ENCODE assay signal across 14 cellular contexts in the genomic region with DNA sequence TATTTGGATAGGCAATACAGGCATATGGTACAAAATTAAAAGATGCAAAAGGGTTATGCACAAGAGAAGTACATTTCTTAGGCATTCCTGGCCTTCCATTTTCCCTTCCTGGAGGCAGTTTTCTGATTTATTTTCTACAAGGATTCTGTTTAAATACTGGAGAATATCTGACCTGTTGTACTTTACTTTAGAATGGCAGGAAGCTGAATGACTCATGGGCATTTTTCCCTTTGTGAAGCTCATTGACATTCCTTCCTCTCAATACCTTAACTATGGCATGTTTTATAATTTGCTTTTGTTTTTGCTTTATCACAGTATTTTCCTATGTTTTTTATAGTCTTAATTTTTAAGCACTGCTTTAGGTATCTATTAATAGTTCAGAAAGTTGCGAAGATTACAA.
DNase-seq lines count a peak whose midpoint lies in the region; TF ChIP-seq lines count a peak whose summit lies in the region.
"Had no signal": no experiment of that assay in that cellular context is flagged by ENCODE, and none has a peak within 500 bp of the region (broad histone marks: within the 10 kb centered on the region; RNA-seq: fewer than 3 reads in every experiment).

No MANE protein-coding gene starts in this region.

- H3K27me3 Mint-ChIP-seq in activated naive CD4-positive, alpha-beta T cell treated with anti-CD3 and anti-CD28 coated beads, Interleukin-2, amount 50 U/mL, for 24 hours, result no peaks in the 10 kb centered on the region

- H3K36me3 Mint-ChIP-seq in activated naive CD4-positive, alpha-beta T cell treated with anti-CD3 and anti-CD28 coated beads, Interleukin-2, amount 50 U/mL, for 24 hours, result peaks cover 4% of the 10 kb centered on the region

- no peak overlapping the region for H3K4me3 Mint-ChIP-seq in activated naive CD4-positive, alpha-beta T cell treated with anti-CD3 and anti-CD28 coated beads, Interleukin-2, amount 50 U/mL, for 24 hours
- H3K4me3 Mint-ChIP-seq: activated T-helper 1 cell treated with anti-CD3 and anti-CD28 coated beads, Interleukin-12 subunit alpha, Interleukin-12 subunit beta, Interleukin-2, Interleukin-4 antibody, amounts not matched to agents 30 ng/mL and 10 ng/mL and 1 ng/mL, durations not matched to agents 14 hours and 24 hours and 36 hours had no signal

- H3K4me1 Mint-ChIP-seq in activated naive CD4-positive, alpha-beta T cell treated with anti-CD3 and anti-CD28 coated beads, Interleukin-2, amount 50 U/mL, for 24 hours, result peaks cover 62% of the 10 kb centered on the region

- H3K4me3 ChIP-seq in astrocyte of the cerebellum (ENCODE audit: low read depth, low read length), result no peak overlapping the region
- no peak overlapping the region for H3K4me3 ChIP-seq in kidney epithelial cell (ENCODE audit: low read depth, low read length)
- H3K4me3 ChIP-seq: colonic mucosa had no signal

- no peak for TF ChIP-seq CTCF in astrocyte of the cerebellum (IDR thresholded peaks at IDR 0.05; ENCODE audit: low read depth, low read length, missing control alignments)
- no peak for TF ChIP-seq CTCF in kidney epithelial cell (IDR thresholded peaks at IDR 0.05; ENCODE audit: insufficient read depth, low read length, poor library complexity, severe bottlenecking)

- H3K36me3 ChIP-seq in kidney epithelial cell (ENCODE audit: control insufficient read depth, insufficient read depth, low read length), result no peaks in the 10 kb centered on the region
- H3K36me3 ChIP-seq: colonic mucosa had no signal

- DNase-seq in activated naive CD4-positive, alpha-beta T cell treated with Interleukin-2 at 50 U/mL for 16 hours, result no peak
- DNase-seq in astrocyte of the cerebellum (ENCODE audit: low read depth) (peak; percentile 35), kidney epithelial cell (ENCODE audit: low read depth) (peak; percentile 53), DMS79 (lab: John Stamatoyannopoulos, UW) (no peak), COR-L47 (lab: John Stamatoyannopoulos, UW) (no peak), AG08396 (ENCODE audit: low spot score) (no peak), NCI-H146 treated with DMSO at 0.1 percent for 48 hours (lab: John Stamatoyannopoulos, UW; ENCODE audit: unreplicated experiment) (no peak)
- DNase-seq: 8988T; activated CD4-positive, CD25-positive, alpha-beta regulatory T cell; colonic mucosa; NCI-H2227 treated with DMSO at 0.1 percent for 48 hours; SIG-M5 had no signal

- in situ Hi-C loops in astrocyte of the cerebellum (cut with HindIII; ENCODE audit: low sequenced_read_pairs), result no loop called here

- H3K27ac Mint-ChIP-seq in activated naive CD4-positive, alpha-beta T cell treated with anti-CD3 and anti-CD28 coated beads, Interleukin-2, amount 50 U/mL, for 24 hours, result peak overlapping the region; percentile 12
- H3K27ac Mint-ChIP-seq: activated T-helper 1 cell treated with anti-CD3 and anti-CD28 coated beads, Interleukin-12 subunit alpha, Interleukin-12 subunit beta, Interleukin-2, Interleukin-4 antibody, amounts not matched to agents 30 ng/mL and 10 ng/mL and 1 ng/mL, durations not matched to agents 14 hours and 24 hours and 36 hours had no signal

- no peaks in the 10 kb centered on the region for H3K27me3 ChIP-seq in kidney epithelial cell (ENCODE audit: control insufficient read depth, insufficient read depth, low read length)
- H3K27me3 ChIP-seq: colonic mucosa had no signal

- H3K9me3 Mint-ChIP-seq in activated naive CD4-positive, alpha-beta T cell treated with anti-CD3 and anti-CD28 coated beads, Interleukin-2, amount 50 U/mL, for 24 hours, result no peaks in the 10 kb centered on the region

Comparison
In these comparisons a context has a peak if more than half of its experiments do, and no peak if none do; other contexts are left out.
1. DNase-seq: peak in astrocyte of the cerebellum (single experiment) and kidney epithelial cell (single experiment); none in activated naive CD4-positive, alpha-beta T cell treated with Interleukin-2 at 50 U/mL for 16 hours (single experiment), DMS79 (single experiment), COR-L47 (single experiment), AG08396 (single experiment) and NCI-H146 treated with DMSO at 0.1 percent for 48 hours (single experiment).